1 cellular context compared by ENCODE assay signal in genomic region chr4:15681067-15681371, GRCh38.
TF ChIP-seq lines count a peak whose summit lies in the region.

No MANE protein-coding gene starts in this region.

TF ChIP-seq in K562, 482 proteins besides CTCF, POLR2A, EP300 and RAD21:
- TF ChIP-seq MLLT1 (IDR thresholded peaks at IDR 0.05): 0 out of 4 replicates have a peak, but pooled peaks have one; percentile 75 to 79
- TF ChIP-seq HOXB6 (CRISPR knock-in tag; IDR thresholded peaks at IDR 0.05; ENCODE audit: borderline replicate concordance): no peak
- TF ChIP-seq HMGN3 (IDR thresholded peaks at IDR 0.05; ENCODE audit: borderline replicate concordance, extremely low read depth, insufficient read length, low read depth, low read length): peak; percentile 49
- 0 out of 2 replicates have a peak, but pooled peaks have one; percentile 16 for TF ChIP-seq SMARCA4 (IDR thresholded peaks at IDR 0.05)
- no peak for TF ChIP-seq XRCC3 (IDR thresholded peaks at IDR 0.05)
- no peak for TF ChIP-seq ZNF668 (CRISPR knock-in tag; IDR thresholded peaks at IDR 0.05)
- TF ChIP-seq SPI1 (IDR thresholded peaks at IDR 0.05; ENCODE audit: borderline replicate concordance, low read depth, low read length): no peak
- no peak for TF ChIP-seq ZNF75A (CRISPR knock-in tag; IDR thresholded peaks at IDR 0.05)
- TF ChIP-seq ESRRA (IDR thresholded peaks at IDR 0.05; ENCODE audit: borderline replicate concordance, low read depth): no peak
- no peak for TF ChIP-seq ZKSCAN8 (CRISPR knock-in tag; IDR thresholded peaks at IDR 0.05)
- no peak for TF ChIP-seq GABPB2 (CRISPR knock-in tag; conservative IDR thresholded peaks at IDR 0.05)
- TF ChIP-seq SMARCC2 (IDR thresholded peaks at IDR 0.05; ENCODE audit: low read depth): 0 out of 2 replicates have a peak, but pooled peaks have one; percentile 33
- TF ChIP-seq POLR3G (IDR thresholded peaks at IDR 0.05; ENCODE audit: extremely low read depth, insufficient read length, insufficient replicate concordance): no peak
- peak; percentile 17 for TF ChIP-seq CCNT2 (IDR thresholded peaks at IDR 0.05; ENCODE audit: borderline replicate concordance, extremely low read depth, insufficient read length, low read depth, low read length)
- TF ChIP-seq FOXA1 (IDR thresholded peaks at IDR 0.05; ENCODE audit: borderline replicate concordance): no peak
- 0 out of 2 replicates have a peak, but pooled peaks have one; percentile 5 for TF ChIP-seq NCOA1 (IDR thresholded peaks at IDR 0.05; ENCODE audit: low read depth)
- no peak for TF ChIP-seq MEF2D (tag; conservative IDR thresholded peaks at IDR 0.05; ENCODE audit: low read depth)
- no peak for TF ChIP-seq ATF4 (CRISPR knock-in tag; IDR thresholded peaks at IDR 0.05)
- no peak for TF ChIP-seq ZBTB43 (CRISPR knock-in tag; IDR thresholded peaks at IDR 0.05)
- TF ChIP-seq NFIC (IDR thresholded peaks at IDR 0.05): no peak
- no peak for TF ChIP-seq CBFB (CRISPR knock-in tag; IDR thresholded peaks at IDR 0.05)
- no peak for TF ChIP-seq E2F6 (IDR thresholded peaks at IDR 0.05; ENCODE audit: borderline replicate concordance in 1 of 2, extremely low read depth in 1 of 2, insufficient read depth in 1 of 2, insufficient read length in 1 of 2, low read depth in 1 of 2, low read length in 1 of 2, poor library complexity in 1 of 2, severe bottlenecking in 1 of 2)
- no peak for TF ChIP-seq CGGBP1 (CRISPR knock-in tag; IDR thresholded peaks at IDR 0.05)
- no peak for TF ChIP-seq THAP7 (CRISPR knock-in tag; IDR thresholded peaks at IDR 0.05)
- 0 out of 4 replicates have a peak, but pooled peaks of 1 of the 2 experiments have one; percentile 14 for TF ChIP-seq NONO (IDR thresholded peaks at IDR 0.05; ENCODE audit: low read depth in 2 of 2, low read length in 1 of 2)
- TF ChIP-seq TEAD4 (IDR thresholded peaks at IDR 0.05; ENCODE audit: low read length): no peak
- TF ChIP-seq TEAD4 (CRISPR knock-in tag; IDR thresholded peaks at IDR 0.05; ENCODE audit: borderline replicate concordance): no peak
- 0 out of 2 replicates have a peak, but pooled peaks have one; percentile 16 for TF ChIP-seq ZNF431 (CRISPR knock-in tag; IDR thresholded peaks at IDR 0.05)
- TF ChIP-seq GTF2E2 (tag; IDR thresholded peaks at IDR 0.05): peak; percentile 85; the same call in 1 of the 2 replicates
- TF ChIP-seq LCOR (CRISPR knock-in tag; IDR thresholded peaks at IDR 0.05): no peak
- peak; percentile 90; the same call in 1 of the 2 replicates for TF ChIP-seq TGIF2 (CRISPR knock-in tag; IDR thresholded peaks at IDR 0.05)
- TF ChIP-seq ELK3 (CRISPR knock-in tag; IDR thresholded peaks at IDR 0.05): no peak
- no peak for TF ChIP-seq SMARCA5 (IDR thresholded peaks at IDR 0.05)
- TF ChIP-seq TCF7L2 (IDR thresholded peaks at IDR 0.05; ENCODE audit: low read depth, low read length): no peak
- TF ChIP-seq ZSCAN29 (IDR thresholded peaks at IDR 0.05): 0 out of 2 replicates have a peak, but pooled peaks have one; percentile 58
- TF ChIP-seq BRCA1 (IDR thresholded peaks at IDR 0.05): no peak
- TF ChIP-seq BRCA1 (CRISPR knock-in tag; IDR thresholded peaks at IDR 0.05): no peak
- no peak for TF ChIP-seq ZNF224 (CRISPR knock-in tag; IDR thresholded peaks at IDR 0.05)
- TF ChIP-seq ZSCAN32 (CRISPR knock-in tag; IDR thresholded peaks at IDR 0.05): no peak
- TF ChIP-seq ETV6 (IDR thresholded peaks at IDR 0.05; ENCODE audit: borderline replicate concordance in 1 of 2, low read depth in 2 of 2, low read length in 1 of 2): no peak
- 0 out of 2 replicates have a peak, but pooled peaks have one; percentile 33 for TF ChIP-seq ETV6 (CRISPR knock-in tag; IDR thresholded peaks at IDR 0.05; ENCODE audit: borderline replicate concordance)
